Comparison of ENCODE assay signal across 1 cellular context in genomic region chr1:41578712-41579335, GRCh38.
A peak's percentile ranks its signal among the peaks of the same experiment; 100 is the strongest.
TF ChIP-seq lines count a peak whose summit lies in the region.

No MANE protein-coding gene starts in this region.

TF ChIP-seq in HepG2, 621 proteins besides CTCF, POLR2A, EP300 and RAD21 (continued from another document):
- TF ChIP-seq KIAA2018 (CRISPR knock-in tag; IDR thresholded peaks at IDR 0.05; ENCODE audit: borderline replicate concordance) = no peak
- TF ChIP-seq ZNF205 (CRISPR knock-in tag; IDR thresholded peaks at IDR 0.05) = no peak
- TF ChIP-seq ZNF563 (CRISPR knock-in tag; IDR thresholded peaks at IDR 0.05) = no peak
- TF ChIP-seq STAT5B (CRISPR knock-in tag; IDR thresholded peaks at IDR 0.05) = no peak
- no peak for TF ChIP-seq NFKB2 (CRISPR knock-in tag; IDR thresholded peaks at IDR 0.05; ENCODE audit: borderline replicate concordance)
- TF ChIP-seq KMT2B (CRISPR knock-in tag; IDR thresholded peaks at IDR 0.05) = no peak
- TF ChIP-seq ZNF260 (CRISPR knock-in tag; IDR thresholded peaks at IDR 0.05; ENCODE audit: borderline replicate concordance, low read depth) = no peak
- TF ChIP-seq ZXDC (CRISPR knock-in tag; IDR thresholded peaks at IDR 0.05) = no peak
- no peak for TF ChIP-seq ZHX1 (CRISPR knock-in tag; IDR thresholded peaks at IDR 0.05; ENCODE audit: low read depth)
- no peak for TF ChIP-seq PCBP2 (optimal IDR thresholded peaks at IDR 0.05; ENCODE audit: low read depth, low read length, poor library complexity, severe bottlenecking)
- no peak for TF ChIP-seq DPF2 (CRISPR knock-in tag; IDR thresholded peaks at IDR 0.05; ENCODE audit: borderline replicate concordance, low read depth)
- 0 out of 2 replicates have a peak, but pooled peaks have one; percentile 43 for TF ChIP-seq MAFG (CRISPR knock-in tag; IDR thresholded peaks at IDR 0.05)
- no peak for TF ChIP-seq HINFP (CRISPR knock-in tag; IDR thresholded peaks at IDR 0.05; ENCODE audit: low read depth)
